ENCODE assay signal across 17 cellular contexts in the genomic region with DNA sequence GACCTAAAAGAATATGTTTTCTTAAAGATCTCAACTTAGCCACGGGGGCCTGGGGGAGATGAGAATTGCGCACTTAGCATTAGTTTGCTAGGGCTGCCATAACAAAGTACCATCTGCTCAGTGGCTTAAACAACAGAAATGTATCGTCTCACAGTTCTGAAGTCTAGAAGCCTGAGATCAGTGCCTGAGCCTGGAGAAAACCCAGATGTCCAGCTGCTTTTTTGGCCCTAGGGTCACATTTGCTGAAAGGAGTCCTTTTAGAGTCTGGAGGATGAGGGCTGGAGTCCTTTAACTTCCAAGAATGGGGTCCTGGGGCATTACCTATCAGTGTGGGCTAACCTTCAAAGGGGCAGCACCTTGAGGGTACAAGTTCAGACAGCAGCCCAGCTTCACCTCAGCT. TPM values are rescaled to one million over a fixed set of nuclear protein-coding genes. Genes with fewer than 3 reads are reported as not detected.
DNase-seq lines count a peak whose midpoint lies in the region; ATAC-seq, FAIRE-seq and TF ChIP-seq lines count a peak whose summit lies in the region.
"Had no signal": no experiment of that assay in that cellular context is flagged by ENCODE, and none has a peak within 500 bp of the region (broad histone marks: within the 10 kb centered on the region; RNA-seq: fewer than 3 reads in every experiment).

No MANE protein-coding gene starts in this region.

- no peak overlapping the region for H3K4me2 ChIP-seq in astrocyte (ENCODE audit: low read length)

- no peaks in the 10 kb centered on the region for H3K9me3 ChIP-seq in astrocyte (ENCODE audit: insufficient read depth, low read depth, low read length)
- no peaks in the 10 kb centered on the region for H3K9me3 ChIP-seq in mucosa of rectum (ENCODE audit: control insufficient read depth in 2 of 2, low read length in 2 of 2)
- no peaks in the 10 kb centered on the region for H3K9me3 ChIP-seq in testis
- no peaks in the 10 kb centered on the region for H3K9me3 ChIP-seq in T-helper 17 cell (ENCODE audit: control insufficient read depth, low read length, poor library complexity, severe bottlenecking)

- no peak for ATAC-seq in stimulated activated effector memory CD8-positive, alpha-beta T cell treated with anti-CD3 and anti-CD28 coated beads, Interleukin-12 subunit alpha, Interleukin-12 subunit beta, amount 100 ng/mL, for 72 hours
- ATAC-seq in GM21515 (IDR thresholded peaks at IDR 0.05; ENCODE audit: unreplicated experiment) (no peak), T-helper 17 cell (no peak)
- ATAC-seq: HCT116 had no signal

- TF ChIP-seq CTCF in astrocyte (IDR thresholded peaks at IDR 0.05; ENCODE audit: insufficient read depth, low read depth, low read length), result no peak
- no peak for TF ChIP-seq CTCF in fibroblast of villous mesenchyme (IDR thresholded peaks at IDR 0.05; ENCODE audit: insufficient read depth, low read depth, low read length)
- TF ChIP-seq CTCF in testis (IDR thresholded peaks at IDR 0.05), result no peak

- H2AFZ ChIP-seq in astrocyte (ENCODE audit: low read depth, low read length), result no peak overlapping the region

- H3K4me1 Mint-ChIP-seq in astrocyte (ENCODE audit: low read depth, unreplicated experiment), result peaks cover 23% of the 10 kb centered on the region
- H3K4me1 Mint-ChIP-seq in stimulated activated effector memory CD8-positive, alpha-beta T cell treated with anti-CD3 and anti-CD28 coated beads, Interleukin-12 subunit alpha, Interleukin-12 subunit beta, amount 100 ng/mL, for 72 hours, result peaks cover 49% of the 10 kb centered on the region
- H3K4me1 Mint-ChIP-seq in T-helper 17 cell, result peaks cover 15% of the 10 kb centered on the region

- H3K36me3 ChIP-seq in astrocyte (ENCODE audit: insufficient read depth, low read length) (no peaks in the 10 kb centered on the region), mucosa of rectum (ENCODE audit: control insufficient read depth in 2 of 2, insufficient read depth in 2 of 2, low read length in 2 of 2) (no peaks in the 10 kb centered on the region), testis (ENCODE audit: low read depth, missing control alignments) (no peaks in the 10 kb centered on the region)

- H3K27me3 Mint-ChIP-seq in astrocyte (ENCODE audit: low read depth, unreplicated experiment) (no peaks in the 10 kb centered on the region), T-helper 17 cell (no peaks in the 10 kb centered on the region)

- peaks cover 1% of the 10 kb centered on the region for H3K9me3 Mint-ChIP-seq in astrocyte (ENCODE audit: unreplicated experiment)
- no peaks in the 10 kb centered on the region for H3K9me3 Mint-ChIP-seq in stimulated activated effector memory CD8-positive, alpha-beta T cell treated with anti-CD3 and anti-CD28 coated beads, Interleukin-12 subunit alpha, Interleukin-12 subunit beta, amount 100 ng/mL, for 72 hours

- H3K4me3 Mint-ChIP-seq in astrocyte (ENCODE audit: unreplicated experiment) (no peak overlapping the region), T-helper 17 cell (no peak overlapping the region)
- H3K4me3 Mint-ChIP-seq in stimulated activated effector memory CD8-positive, alpha-beta T cell treated with anti-CD3 and anti-CD28 coated beads, Interleukin-12 subunit alpha, Interleukin-12 subunit beta, amount 100 ng/mL, for 72 hours, result no peak overlapping the region
- H3K4me3 Mint-ChIP-seq: nephron; T-helper 1 cell treated with Interleukin-12 subunit alpha and Interleukin-12 subunit beta and Interleukin-4 antibody, amounts not matched to agents 30 μg/mL and 1 μg/mL, for 36 hours had no signal

- H3K27me3 ChIP-seq in astrocyte (ENCODE audit: insufficient read depth, low read length) (no peaks in the 10 kb centered on the region), mucosa of rectum (ENCODE audit: control insufficient read depth in 2 of 2, insufficient read depth in 2 of 2, low read length in 2 of 2) (no peaks in the 10 kb centered on the region), testis (no peaks in the 10 kb centered on the region)

- H3K27ac Mint-ChIP-seq in astrocyte (ENCODE audit: unreplicated experiment) (peak overlapping the region; percentile 11), T-helper 17 cell (no peak overlapping the region)
- no peak overlapping the region for H3K27ac Mint-ChIP-seq in stimulated activated effector memory CD8-positive, alpha-beta T cell treated with anti-CD3 and anti-CD28 coated beads, Interleukin-12 subunit alpha, Interleukin-12 subunit beta, amount 100 ng/mL, for 72 hours
- H3K27ac Mint-ChIP-seq: T-helper 1 cell treated with Interleukin-12 subunit alpha and Interleukin-12 subunit beta and Interleukin-4 antibody, amounts not matched to agents 30 μg/mL and 1 μg/mL, for 36 hours had no signal

- no peak overlapping the region for H3K4me3 ChIP-seq in astrocyte (ENCODE audit: insufficient read depth, low read depth, low read length)
- no peak overlapping the region for H3K4me3 ChIP-seq in fibroblast of villous mesenchyme (ENCODE audit: low read depth, low read length)
- H3K4me3 ChIP-seq in mucosa of rectum (ENCODE audit: low read length in 2 of 2), result no peak overlapping the region
- H3K4me3 ChIP-seq in testis, result no peak overlapping the region

- TF ChIP-seq POLR2A in testis (IDR thresholded peaks at IDR 0.05), result no peak

- intact Hi-C loops in testis (cut with DNase I; ENCODE audit: low total_unique reads), result no loop called here

- DNase-seq in astrocyte (ENCODE audit: low read depth), result no peak
- DNase-seq in fibroblast of villous mesenchyme (ENCODE audit: low read depth), result peak; percentile 46
- DNase-seq in testis, result peak; percentile 57
- no peak for DNase-seq in HPDE6-E6E7 (ENCODE audit: extremely low spot score)
- DNase-seq in stimulated activated effector memory CD8-positive, alpha-beta T cell treated with anti-CD3 and anti-CD28 coated beads, Interleukin-12 subunit alpha, Interleukin-12 subunit beta, amount 100 ng/mL, for 72 hours (ENCODE audit: low spot score in 2 of 2), result no peak
- DNase-seq in T-helper 17 cell, result no peak
- DNase-seq: activated CD4-positive, alpha-beta T cell treated with anti-CD3 and anti-CD28 coated beads for 4 hours; activated T-cell treated with anti-CD3 and anti-CD28 coated beads, Interleukin-2, amount 50 U/mL, for 1 hour; AML-193; effector CD8-positive, alpha-beta T cell had no signal

- H3K9ac ChIP-seq in astrocyte (ENCODE audit: low read length), result no peak overlapping the region
- no peak overlapping the region for H3K9ac ChIP-seq in mucosa of rectum (ENCODE audit: low read depth in 1 of 2, low read length in 2 of 2)

- H3K36me3 Mint-ChIP-seq in astrocyte (ENCODE audit: low read depth, unreplicated experiment) (no peaks in the 10 kb centered on the region), T-helper 17 cell (ENCODE audit: low read depth) (peaks cover 4% of the 10 kb centered on the region)
- no peaks in the 10 kb centered on the region for H3K36me3 Mint-ChIP-seq in stimulated activated effector memory CD8-positive, alpha-beta T cell treated with anti-CD3 and anti-CD28 coated beads, Interleukin-12 subunit alpha, Interleukin-12 subunit beta, amount 100 ng/mL, for 72 hours

- H3K4me1 ChIP-seq in astrocyte (ENCODE audit: insufficient read depth, low read length) (no peaks in the 10 kb centered on the region), mucosa of rectum (ENCODE audit: control insufficient read depth in 2 of 2, insufficient read depth in 2 of 2, low read length in 2 of 2) (peaks cover 5 to 9% of the 10 kb centered on the region in 2 donors), testis (peaks cover 21% of the 10 kb centered on the region)

- no peak overlapping the region for H3K27ac ChIP-seq in astrocyte (ENCODE audit: low read depth, low read length)
- H3K27ac ChIP-seq in mucosa of rectum (ENCODE audit: low read depth in 2 of 2, low read length in 2 of 2), result peak overlapping the region; percentile 27 to 66
- peak overlapping the region; percentile 85 for H3K27ac ChIP-seq in testis
- H3K27ac ChIP-seq: HL-60, RWPE1 had no signal

- no peak for FAIRE-seq in astrocyte (lab: Jason Lieb, UNC)

- peaks cover 87% of the 10 kb centered on the region for H4K20me1 ChIP-seq in astrocyte (ENCODE audit: insufficient read depth, low read length)

- peaks cover 98% of the 10 kb centered on the region for H3K79me2 ChIP-seq in astrocyte (ENCODE audit: insufficient read depth, low read length)

- 30 to 34% methylated on average over 3 of the region's 3 CpGs for WGBS in testis, 2 donors

RNA-seq across cellular contexts. Expression of a gene that starts 48.2 kb away (rescaled TPM):
- total RNA-seq in astrocyte (36.9 and 44.7 TPM in 2 replicates), fibroblast of villous mesenchyme (28.7 and 29.8 TPM in 2 replicates), testis (10 to 100 TPM; 34.5 to 46.9 TPM), T-helper 17 cell (10 to 100 TPM; 30.8 to 39.8 TPM)
- 79.5 TPM for polyA plus RNA-seq in testis (ENCODE audit: insufficient read depth, low read depth, low replicate concordance)

Comparison
In these comparisons a context has a peak if more than half of its experiments do, and no peak if none do; other contexts are left out.
1. DNase-seq: peak in fibroblast of villous mesenchyme (single experiment) and testis (single experiment); none in astrocyte (single experiment), HPDE6-E6E7 (single experiment), stimulated activated effector memory CD8-positive, alpha-beta T cell treated with anti-CD3 and anti-CD28 coated beads, Interleukin-12 subunit alpha, Interleukin-12 subunit beta, amount 100 ng/mL, for 72 hours (0 of 2) and T-helper 17 cell (0 of 3).